Comparison of ENCODE assay signal across 8 cellular contexts in genomic region chrX:13733506-13733905, GRCh38. TPM values are rescaled to one million over a fixed set of nuclear protein-coding genes. Genes with fewer than 3 reads are reported as not detected.
DNase-seq lines count a peak whose midpoint lies in the region; ATAC-seq, FAIRE-seq and TF ChIP-seq lines count a peak whose summit lies in the region.

No MANE protein-coding gene starts in this region.

- TF ChIP-seq CTCF in heart left ventricle (IDR thresholded peaks at IDR 0.05) (no peak), K562 (IDR thresholded peaks at IDR 0.05 in 2 of 3, conservative IDR thresholded peaks at IDR 0.05 in 1 of 3; ENCODE audit: insufficient read depth in 2 of 3, low read depth in 1 of 3, low read length in 3 of 3) (no peak), vagina (IDR thresholded peaks at IDR 0.05) (no peak)

- in situ Hi-C loops in K562 (cut with MboI) = no loop called here

- 17 to 48% (median 34%) methylated on average over 4 of the region's 4 CpGs for WGBS in heart left ventricle, 4 donors
- WGBS in K562 (ENCODE audit: insufficient coverage, low coverage, missing lambda C conversion rate) = 0% methylated on average over 4 of the region's 4 CpGs
- WGBS in mesenchymal stem cell = 48% methylated on average over 4 of the region's 4 CpGs

- no peak overlapping the region for H2AK5ac ChIP-seq in mesenchymal stem cell (ENCODE audit: low read length, severe bottlenecking)

- ATAC-seq in heart left ventricle (no peak), left cardiac atrium (no peak), K562 (no peak)

- H2AFZ ChIP-seq in K562 (ENCODE audit: low read depth, low read length) (0 out of 2 replicates have a peak overlapping the region, but pooled peaks have one; percentile 88), mesenchymal stem cell (ENCODE audit: low read depth, low read length) (no peak overlapping the region)

- peak overlapping the region in 11 of 12 donors; percentile 47 to 91 (median 82) for H3K4me3 ChIP-seq in heart left ventricle
- H3K4me3 ChIP-seq in K562 = peak overlapping the region; percentile 94
- H3K4me3 ChIP-seq in mesenchymal stem cell (ENCODE audit: insufficient read depth in 1 of 2, low read depth in 1 of 2, low read length in 2 of 2) = peak overlapping the region in 1 of 2 experiments; percentile 97
- H3K4me3 ChIP-seq in vagina = peak overlapping the region; percentile 72 to 80

- H4K20me1 ChIP-seq in K562 (replicated peaks; ENCODE audit: control insufficient read depth, insufficient read depth, low read length) = no peaks in the 10 kb centered on the region

- FAIRE-seq in K562 (lab: Jason Lieb, UNC) = no peak

- H3K9me3 ChIP-seq in heart left ventricle (no peaks in the 10 kb centered on the region), K562 (replicated peaks; ENCODE audit: control insufficient read depth, insufficient read depth, low read depth, low read length) (no peaks in the 10 kb centered on the region), mesenchymal stem cell (ENCODE audit: control insufficient read depth, low read length) (no peaks in the 10 kb centered on the region), vagina (no peaks in the 10 kb centered on the region)

- no peak overlapping the region for H2BK12ac ChIP-seq in mesenchymal stem cell (ENCODE audit: low read length in 2 of 2)

- H4K91ac ChIP-seq in mesenchymal stem cell (ENCODE audit: low read length) = no peak overlapping the region

- no peak overlapping the region for H3K18ac ChIP-seq in mesenchymal stem cell (ENCODE audit: low read depth in 1 of 2, low read length in 2 of 2)

- peak overlapping the region; percentile 97 for H3K4me2 ChIP-seq in K562 (ENCODE audit: insufficient read depth, low read length)
- H3K4me2 ChIP-seq in mesenchymal stem cell (ENCODE audit: low read length, poor library complexity, severe bottlenecking) = peak overlapping the region; percentile 59

- H2BK15ac ChIP-seq in mesenchymal stem cell (ENCODE audit: low read depth, poor library complexity, severe bottlenecking) = no peak overlapping the region

- H3K9ac ChIP-seq in K562 (ENCODE audit: insufficient read depth in 1 of 2, low read depth in 2 of 2, low read length in 2 of 2) = peak overlapping the region; percentile 43 to 94; a peak in 2 of 4 replicates
- peak overlapping the region; percentile 96 for H3K9ac ChIP-seq in mesenchymal stem cell (ENCODE audit: low read length)

- POLR2A ChIA-PET in K562 (lab: Yijun Ruan, JAX) = interaction anchor here (1.7 kb wide), 1 partner anchor 9 kb away, joined by 4 read pairs; no protein-coding TSS in a partner anchor

- H3K9me1 ChIP-seq in K562 (ENCODE audit: control insufficient read depth, insufficient read depth, low read length) = no peaks in the 10 kb centered on the region

- H3K27ac ChIP-seq in heart left ventricle (peak overlapping the region in 6 of 12 donors; percentile 81 to 94 (median 90)), K562 (ENCODE audit: extremely low read depth, low read depth, low read length) (peak overlapping the region; percentile 96), mesenchymal stem cell (ENCODE audit: low read length, poor library complexity, severe bottlenecking) (no peak overlapping the region), vagina (peak overlapping the region; percentile 91)

- H4K8ac ChIP-seq in mesenchymal stem cell (ENCODE audit: low read length) = no peak overlapping the region

- no peak overlapping the region for H3K4ac ChIP-seq in mesenchymal stem cell (ENCODE audit: low read depth in 1 of 2, low read length in 2 of 2)

- H3K79me1 ChIP-seq in mesenchymal stem cell (replicated peaks; ENCODE audit: low read length, poor library complexity, severe bottlenecking) = peaks cover 1% of the 10 kb centered on the region

- peaks cover 0 to 38% (median 7%) of the 10 kb centered on the region in 12 donors for H3K4me1 ChIP-seq in heart left ventricle
- peaks cover 5 to 15% of the 10 kb centered on the region in 2 experiments; a peak in 4 of 5 replicates for H3K4me1 ChIP-seq in K562 (replicated peaks in 1 of 2; ENCODE audit: control insufficient read depth in 2 of 2, insufficient read depth in 2 of 2, low read length in 2 of 2)
- no peaks in the 10 kb centered on the region for H3K4me1 ChIP-seq in mesenchymal stem cell (ENCODE audit: control insufficient read depth, insufficient read depth, low read depth, low read length)
- no peaks in the 10 kb centered on the region for H3K4me1 ChIP-seq in vagina

- CTCF ChIA-PET in K562 (lab: Yijun Ruan, JAX; ENCODE audit: low intra/inter-chr PET ratio) = interaction anchor here (0.6 kb wide), 1 partner anchor 63 kb away, joined by 3 read pairs; no protein-coding TSS in a partner anchor

- H3K23ac ChIP-seq in mesenchymal stem cell (ENCODE audit: low read length in 2 of 2) = no peak overlapping the region

- H3K36me3 ChIP-seq in heart left ventricle = peaks cover 0 to 22% (median under 1%) of the 10 kb centered on the region in 9 donors
- peaks cover 37% of the 10 kb centered on the region; the same call in 2 of the 3 replicates for H3K36me3 ChIP-seq in K562 (ENCODE audit: control insufficient read depth, insufficient read depth, low read length)
- peaks cover 0 to 13% of the 10 kb centered on the region in 2 experiments for H3K36me3 ChIP-seq in mesenchymal stem cell (ENCODE audit: control insufficient read depth in 1 of 2, insufficient read depth in 2 of 2, low read depth in 1 of 2, low read length in 2 of 2)
- no peaks in the 10 kb centered on the region for H3K36me3 ChIP-seq in vagina

- H2BK120ac ChIP-seq in mesenchymal stem cell (ENCODE audit: low read depth, low read length) = no peak overlapping the region

- no peak for DNase-seq in heart left ventricle
- no peak for DNase-seq in left cardiac atrium
- DNase-seq in K562 (ENCODE audit: extremely low read depth in 1 of 4, low spot score in 3 of 4) = no peak
- DNase-seq in mesenchymal stem cell = peak; percentile 13
- DNase-seq in vagina (ENCODE audit: extremely low spot score in 2 of 2) = no peak
- no peak for DNase-seq in OCI-M2 (lab: John Stamatoyannopoulos, UW; ENCODE audit: unreplicated experiment)
- no peak for DNase-seq in AG20443 (ENCODE audit: low spot score)
- no peak for DNase-seq in NCI-H1930 (lab: John Stamatoyannopoulos, UW)

- BruUV-seq in K562 (replicated peaks; lab: Mats Ljungman, UMichigan) = no TSS peak

- intact Hi-C loops in heart left ventricle (cut with DNase I) (loop anchor here in 3 of 10 donors (5.0 to 10.0 kb wide), 3 partner anchors 36 to 79 kb away; partner anchors contain the start of genes RAB9A (in 1 of the 3) and TCEANC (in 1 of the 3)), left cardiac atrium (cut with DNase I) (no loop called here), K562 (cut with micrococcal nuclease) (loop anchor here (5.0 kb wide), 1 partner anchor 36 kb away; no protein-coding TSS in a partner anchor), vagina (cut with DNase I) (no loop called here)

- no peak for TF ChIP-seq RAD21 in K562 (CRISPR knock-in tag; conservative IDR thresholded peaks at IDR 0.05 in 1 of 2, IDR thresholded peaks at IDR 0.05 in 1 of 2)

- H3K79me2 ChIP-seq in K562 (ENCODE audit: control insufficient read depth, insufficient read depth, low read length) = peaks cover 57% of the 10 kb centered on the region

- no peak overlapping the region for H3K14ac ChIP-seq in mesenchymal stem cell (ENCODE audit: low read length in 2 of 2)

- TF ChIP-seq EP300 in K562 (IDR thresholded peaks at IDR 0.05; ENCODE audit: low read length) = no peak

- H2BK5ac ChIP-seq in mesenchymal stem cell (ENCODE audit: low read depth, low read length, poor library complexity, severe bottlenecking) = no peak overlapping the region

- TF ChIP-seq POLR2A in heart left ventricle (IDR thresholded peaks at IDR 0.05) (no peak), K562 (conservative IDR thresholded peaks at IDR 0.05) (no peak), vagina (IDR thresholded peaks at IDR 0.05) (no peak)

- peaks cover 0 to 22% (median 0%) of the 10 kb centered on the region in 9 donors for H3K27me3 ChIP-seq in heart left ventricle
- H3K27me3 ChIP-seq in K562 (ENCODE audit: control insufficient read depth in 2 of 2, insufficient read depth in 2 of 2, low read length in 2 of 2) = no peaks in the 10 kb centered on the region
- H3K27me3 ChIP-seq in mesenchymal stem cell (ENCODE audit: control insufficient read depth in 1 of 2, insufficient read depth in 1 of 2, low read length in 2 of 2) = peaks cover 0 to 16% of the 10 kb centered on the region in 2 experiments
- H3K27me3 ChIP-seq in vagina = no peaks in the 10 kb centered on the region

RNA-seq across cellular contexts. Expression of gene TRAPPC2, which starts 0.9 kb away (rescaled TPM):
- total RNA-seq in heart left ventricle (10 to 100 TPM in 1 of 9 donors, 1 to 10 TPM in 8; 4.4 to 11.1 (median 5.3) TPM), left cardiac atrium (1 to 10 TPM; 8.9 to 9.1 TPM), K562 (2014; rRNA removed) (10.3 and 15.3 TPM in 2 replicates), K562 (2014; rRNA removed; fragmentation: Illumina TruSeq; extraction: Trizol) (26.1 and 31.1 TPM in 2 replicates), K562 (2015; rRNA removed; fragmentation: Illumina TruSeq; extraction: Trizol) (20.0 and 20.6 TPM in 2 replicates), K562 (2021) (15.6 and 18.6 TPM in 2 replicates), vagina (14.2 TPM)
- polyA plus RNA-seq in heart left ventricle (1 to 10 TPM; 3.5 to 4.6 TPM), K562 (2011; rRNA removed) (20.5 and 21.8 TPM in 2 replicates), K562 (2014; fragmentation: Illumina TruSeq; extraction: Trizol) (13.1 and 13.7 TPM in 2 replicates), K562 (2014; fragmentation: Nextera tagmentation; extraction: Ambion mirVana) (10 to 100 TPM; 18.0 to 30.6 TPM), K562 (2014; rRNA removed) (15.8 and 15.9 TPM in 2 replicates)
- 34.3 and 60.2 TPM in 2 replicates for total RNA-seq in K562 (2011; cell fraction: chromatin; rRNA removed; ENCODE audit: low replicate concordance)
- 23.8 and 24.1 TPM in 2 replicates for total RNA-seq in K562 (2011; cell fraction: nucleolus; rRNA removed)
- total RNA-seq in K562 (2011; cell fraction: nucleoplasm; rRNA removed) = 38.8 and 60.5 TPM in 2 replicates
- 6.1 and 14.6 TPM in 2 replicates for polyA plus RNA-seq in K562 (2011; cell fraction: cytosol; rRNA removed)
- polyA plus RNA-seq in K562 (2011; cell fraction: nucleus; rRNA removed) = 17.4 and 17.5 TPM in 2 replicates
- 12.5 and 13.6 TPM in 2 replicates for polyA plus RNA-seq in K562 (2012)
- 13.3 and 17.2 TPM in 2 replicates for polyA minus RNA-seq in K562 (2011; rRNA and poly(A)+ RNA removed)
- 13.4 and 14.0 TPM in 2 replicates for polyA minus RNA-seq in K562 (2011; cell fraction: cytosol; rRNA and poly(A)+ RNA removed)
- polyA minus RNA-seq in K562 (2011; cell fraction: nucleus; rRNA and poly(A)+ RNA removed) = 9.6 and 18.8 TPM in 2 replicates
- polyA plus RNA-seq in mesenchymal stem cell (2013, experiment 1 of 2) = 6.8 TPM
- 8.0 TPM for polyA plus RNA-seq in mesenchymal stem cell (2013, experiment 2 of 2)

RNA-seq across cellular contexts. Expression of gene OFD1, which starts 1.0 kb away (rescaled TPM):
- total RNA-seq in heart left ventricle (10 to 100 TPM in 4 of 9 donors, 1 to 10 TPM in 5; 5.6 to 12.9 (median 8.9) TPM), left cardiac atrium (1 to 10 TPM; 9.3 TPM), K562 (2014; rRNA removed) (20.9 and 24.7 TPM in 2 replicates), K562 (2014; rRNA removed; fragmentation: Illumina TruSeq; extraction: Trizol) (33.3 and 38.8 TPM in 2 replicates), K562 (2015; rRNA removed; fragmentation: Illumina TruSeq; extraction: Trizol) (31.3 and 33.9 TPM in 2 replicates), K562 (2021) (26.0 and 26.1 TPM in 2 replicates), vagina (49.1 TPM)
- polyA plus RNA-seq in heart left ventricle (10 to 100 TPM in 1 of 2 donors, 1 to 10 TPM in 1; 7.2 to 15.8 TPM), K562 (2011; rRNA removed) (28.2 and 30.2 TPM in 2 replicates), K562 (2014; fragmentation: Illumina TruSeq; extraction: Trizol) (23.4 and 30.1 TPM in 2 replicates), K562 (2014; fragmentation: Nextera tagmentation; extraction: Ambion mirVana) (10 to 100 TPM; 22.0 to 49.1 TPM), K562 (2014; rRNA removed) (27.7 and 39.2 TPM in 2 replicates)
- 29.4 and 85.0 TPM in 2 replicates for total RNA-seq in K562 (2011; cell fraction: chromatin; rRNA removed; ENCODE audit: low replicate concordance)
- 26.2 and 28.7 TPM in 2 replicates for total RNA-seq in K562 (2011; cell fraction: nucleolus; rRNA removed)
- 27.1 and 29.2 TPM in 2 replicates for total RNA-seq in K562 (2011; cell fraction: nucleoplasm; rRNA removed)
- 8.4 and 11.1 TPM in 2 replicates for polyA plus RNA-seq in K562 (2011; cell fraction: cytosol; rRNA removed)
- polyA plus RNA-seq in K562 (2011; cell fraction: nucleus; rRNA removed) = 75.5 and 89.4 TPM in 2 replicates
- 20.2 and 23.8 TPM in 2 replicates for polyA plus RNA-seq in K562 (2012)
- 18.3 and 22.4 TPM in 2 replicates for polyA minus RNA-seq in K562 (2011; rRNA and poly(A)+ RNA removed)
- polyA minus RNA-seq in K562 (2011; cell fraction: cytosol; rRNA and poly(A)+ RNA removed) = 6.8 and 8.9 TPM in 2 replicates
- polyA minus RNA-seq in K562 (2011; cell fraction: nucleus; rRNA and poly(A)+ RNA removed) = 45.1 and 70.2 TPM in 2 replicates
- 9.2 TPM for polyA plus RNA-seq in mesenchymal stem cell (2013, experiment 1 of 2)
- 7.8 TPM for polyA plus RNA-seq in mesenchymal stem cell (2013, experiment 2 of 2)

RNA-seq across cellular contexts. Expression of gene RAB9A, which starts 44.6 kb away (rescaled TPM):
- total RNA-seq in heart left ventricle (10 to 100 TPM; 17.4 to 34.2 (median 21.7) TPM), left cardiac atrium (10 to 100 TPM; 21.4 to 25.2 TPM), K562 (2014; rRNA removed) (13.5 and 17.3 TPM in 2 replicates), K562 (2014; rRNA removed; fragmentation: Illumina TruSeq; extraction: Trizol) (19.0 and 19.7 TPM in 2 replicates), K562 (2015; rRNA removed; fragmentation: Illumina TruSeq; extraction: Trizol) (17.7 and 18.4 TPM in 2 replicates), K562 (2021) (17.8 and 18.3 TPM in 2 replicates), vagina (15.0 TPM)
- polyA plus RNA-seq in heart left ventricle (10 to 100 TPM in 1 of 2 donors, 1 to 10 TPM in 1; 6.8 to 29.2 TPM), K562 (2011; rRNA removed) (13.5 and 16.1 TPM in 2 replicates), K562 (2014; fragmentation: Illumina TruSeq; extraction: Trizol) (17.6 and 20.5 TPM in 2 replicates), K562 (2014; fragmentation: Nextera tagmentation; extraction: Ambion mirVana) (10 to 100 TPM; 14.8 to 15.5 TPM), K562 (2014; rRNA removed) (19.2 and 20.8 TPM in 2 replicates)
- 5.0 and 12.8 TPM in 2 replicates for total RNA-seq in K562 (2011; cell fraction: chromatin; rRNA removed; ENCODE audit: low replicate concordance)
- 2.5 and 5.3 TPM in 2 replicates for total RNA-seq in K562 (2011; cell fraction: nucleolus; rRNA removed)
- 6.5 and 10.2 TPM in 2 replicates for total RNA-seq in K562 (2011; cell fraction: nucleoplasm; rRNA removed)
- polyA plus RNA-seq in K562 (2011; cell fraction: cytosol; rRNA removed) = 6.9 and 12.9 TPM in 2 replicates
- polyA plus RNA-seq in K562 (2011; cell fraction: nucleus; rRNA removed) = 5.0 and 8.8 TPM in 2 replicates
- 13.8 and 15.4 TPM in 2 replicates for polyA plus RNA-seq in K562 (2012)
- polyA minus RNA-seq in K562 (2011; rRNA and poly(A)+ RNA removed) = 12.5 and 18.7 TPM in 2 replicates
- polyA minus RNA-seq in K562 (2011; cell fraction: cytosol; rRNA and poly(A)+ RNA removed) = 3.2 and 5.9 TPM in 2 replicates
- 2.8 and 3.9 TPM in 2 replicates for polyA minus RNA-seq in K562 (2011; cell fraction: nucleus; rRNA and poly(A)+ RNA removed)
- polyA plus RNA-seq in mesenchymal stem cell (2013, experiment 1 of 2) = 23.9 TPM
- polyA plus RNA-seq in mesenchymal stem cell (2013, experiment 2 of 2) = 25.8 TPM
